In the genomic region with DNA sequence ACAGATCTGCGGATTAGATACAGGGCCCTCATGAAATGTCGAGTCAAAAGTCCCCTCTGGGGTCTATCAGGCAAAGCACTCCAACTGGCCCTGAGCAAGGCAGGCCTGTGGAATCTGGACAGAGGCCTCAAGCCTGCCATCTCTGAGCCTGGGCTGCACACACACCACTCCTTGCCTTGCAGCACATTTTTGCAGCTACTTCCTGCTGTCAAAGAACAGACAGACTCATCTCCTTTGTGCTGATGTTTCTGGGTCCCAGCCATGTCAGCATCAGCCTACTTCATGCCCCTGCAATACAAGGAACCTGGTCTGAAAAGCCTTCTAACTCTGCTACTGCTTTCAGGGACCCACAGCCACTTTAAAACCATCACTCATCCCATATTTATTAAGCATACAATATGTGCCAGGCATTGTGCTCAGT, we compare ENCODE assay signal across 12 cellular contexts.
DNase-seq lines count a peak whose midpoint lies in the region; ATAC-seq, FAIRE-seq and TF ChIP-seq lines count a peak whose summit lies in the region.
"Had no signal": no experiment of that assay in that cellular context is flagged by ENCODE, and none has a peak within 500 bp of the region (broad histone marks: within the 10 kb centered on the region; RNA-seq: fewer than 3 reads in every experiment).

No MANE protein-coding gene starts in this region.

- H3K36me3 ChIP-seq in GM23248 (ENCODE audit: low read depth): no peaks in the 10 kb centered on the region
- no peaks in the 10 kb centered on the region for H3K36me3 ChIP-seq in skeletal muscle satellite cell (ENCODE audit: insufficient read depth, low read length)
- H3K36me3 ChIP-seq in neural progenitor cell: no peaks in the 10 kb centered on the region

- H3K4me1 ChIP-seq in GM23248 (ENCODE audit: insufficient read depth) (peaks cover 39% of the 10 kb centered on the region), foreskin keratinocyte (peaks cover 12% of the 10 kb centered on the region), skeletal muscle satellite cell (ENCODE audit: control insufficient read depth, insufficient read depth, low read length) (peaks cover 35% of the 10 kb centered on the region), neural progenitor cell (no peaks in the 10 kb centered on the region)
- H3K4me1 ChIP-seq: Caco-2 had no signal

- H3K36me3 Mint-ChIP-seq in neural progenitor cell: no peaks in the 10 kb centered on the region
- H3K36me3 Mint-ChIP-seq: activated naive CD8-positive, alpha-beta T cell treated with anti-CD3 and anti-CD28 coated beads, Interleukin-2, amount 10 ng/mL, durations not matched to agents 7 days and 5 days had no signal

- no peaks in the 10 kb centered on the region for H3K27me3 ChIP-seq in GM23248 (replicated peaks; ENCODE audit: insufficient read depth)
- no peaks in the 10 kb centered on the region for H3K27me3 ChIP-seq in foreskin keratinocyte
- no peaks in the 10 kb centered on the region for H3K27me3 ChIP-seq in skeletal muscle satellite cell (ENCODE audit: control insufficient read depth, insufficient read depth, low read length)
- H3K27me3 ChIP-seq in neural progenitor cell: no peaks in the 10 kb centered on the region

- H3K4me2 ChIP-seq in GM23248 (ENCODE audit: unreplicated experiment): peak overlapping the region; percentile 80
- H3K4me2 ChIP-seq in skeletal muscle satellite cell (ENCODE audit: low read length): peak overlapping the region; percentile 62
- H3K4me2 ChIP-seq in neural progenitor cell: no peak overlapping the region

- no peak overlapping the region for H3K4me3 Mint-ChIP-seq in neural progenitor cell
- H3K4me3 Mint-ChIP-seq: activated naive CD8-positive, alpha-beta T cell treated with anti-CD3 and anti-CD28 coated beads, Interleukin-2, amount 10 ng/mL, durations not matched to agents 7 days and 5 days had no signal

- no peaks in the 10 kb centered on the region for H3K9me2 ChIP-seq in GM23248 (ENCODE audit: insufficient read depth)

- peak overlapping the region; percentile 41 for H3K9ac ChIP-seq in GM23248
- H3K9ac ChIP-seq in skeletal muscle satellite cell (ENCODE audit: low read depth, low read length): peak overlapping the region; percentile 78
- no peak overlapping the region for H3K9ac ChIP-seq in neural progenitor cell

- H3K27me3 Mint-ChIP-seq in neural progenitor cell (ENCODE audit: insufficient read depth, low read depth): peaks cover 2% of the 10 kb centered on the region
- H3K27me3 Mint-ChIP-seq: activated naive CD8-positive, alpha-beta T cell treated with anti-CD3 and anti-CD28 coated beads, Interleukin-2, amount 10 ng/mL, durations not matched to agents 7 days and 5 days; naive B cell had no signal

- peak overlapping the region; percentile 43 for H3K4me3 ChIP-seq in GM23248
- peak overlapping the region; percentile 13 for H3K4me3 ChIP-seq in skeletal muscle satellite cell (ENCODE audit: low read length)
- H3K4me3 ChIP-seq in neural progenitor cell: no peak overlapping the region

- peaks cover 13% of the 10 kb centered on the region for H3K4me1 Mint-ChIP-seq in neural progenitor cell

- peak; percentile 57 for ATAC-seq in SK-N-SH treated with all-trans-retinoic acid at 6 μM for 48 hours
- peak; percentile 50 for ATAC-seq in foreskin keratinocyte

- TF ChIP-seq CTCF in foreskin keratinocyte (conservative IDR thresholded peaks at IDR 0.05) (no peak), neural progenitor cell (IDR thresholded peaks at IDR 0.05) (no peak)

- DNase-seq in GM23248: peak; percentile 64
- peak; percentile 22 to 65 for DNase-seq in foreskin keratinocyte
- no peak for DNase-seq in neural progenitor cell (ENCODE audit: low spot score)
- no peak for DNase-seq in NCI-H2029 (lab: John Stamatoyannopoulos, UW)
- DNase-seq in activated CD8-positive, alpha-beta memory T cell treated with anti-CD3 and anti-CD28 coated beads for 24 hours: no peak
- no peak for DNase-seq in HTR-8/SVneo (ENCODE audit: insufficient read length, low spot score)
- DNase-seq: activated naive CD8-positive, alpha-beta T cell treated with anti-CD3 and anti-CD28 coated beads, Interleukin-2, amount 10 ng/mL, durations not matched to agents 7 days and 5 days; Caco-2; naive B cell; NCI-H1436 had no signal

- H3K27ac ChIP-seq in GM23248 (peak overlapping the region; percentile 87), foreskin keratinocyte (no peak overlapping the region), neural progenitor cell (no peak overlapping the region)

- H4K20me1 ChIP-seq in GM23248 (ENCODE audit: insufficient read depth) (no peaks in the 10 kb centered on the region), neural progenitor cell (ENCODE audit: low read depth) (no peaks in the 10 kb centered on the region)

- no peak overlapping the region for H3K27ac Mint-ChIP-seq in neural progenitor cell
- H3K27ac Mint-ChIP-seq: activated naive CD8-positive, alpha-beta T cell treated with anti-CD3 and anti-CD28 coated beads, Interleukin-2, amount 10 ng/mL, durations not matched to agents 7 days and 5 days had no signal

- no peaks in the 10 kb centered on the region for H3K9me3 ChIP-seq in GM23248 (ENCODE audit: low read depth)
- H3K9me3 ChIP-seq in skeletal muscle satellite cell (replicated peaks; ENCODE audit: low read length): no peaks in the 10 kb centered on the region
- H3K9me3 ChIP-seq in neural progenitor cell (ENCODE audit: low read depth): no peaks in the 10 kb centered on the region
- H3K9me3 ChIP-seq: Caco-2 had no signal

- H2AFZ ChIP-seq in GM23248 (0 out of 2 replicates have a peak overlapping the region, but pooled peaks have one; percentile 13), neural progenitor cell (replicated peaks) (no peak overlapping the region)

- H3F3A ChIP-seq in GM23248 (ENCODE audit: insufficient read depth) (peaks cover 39% of the 10 kb centered on the region), neural progenitor cell (ENCODE audit: low read depth) (peaks cover 4% of the 10 kb centered on the region)

- 98 to 100% methylated on average over 2 of the region's 2 CpGs for WGBS in GM23248 (ENCODE audit: low coverage in 1 of 2, low lambda C conversion rate in 2 of 2, missing lambda C conversion rate in 2 of 2), 2 experiments

- H3K79me2 ChIP-seq in GM23248 (ENCODE audit: insufficient read depth) (no peaks in the 10 kb centered on the region), neural progenitor cell (ENCODE audit: low read depth) (no peaks in the 10 kb centered on the region)

- peaks cover 2% of the 10 kb centered on the region for H3K9me3 Mint-ChIP-seq in neural progenitor cell

- no peak for FAIRE-seq in HTR-8/SVneo (lab: Jason Lieb, UNC)

- in situ Hi-C loops in GM23248 (cut with MboI): no loop called here

TF ChIP-seq in SK-N-SH treated with all-trans-retinoic acid at 6 μM for 48 hours, 23 proteins besides CTCF, POLR2A, EP300 and RAD21 (continues in another document):
- TF ChIP-seq BACH2 (CRISPR knock-in tag; IDR thresholded peaks at IDR 0.05; ENCODE audit: borderline replicate concordance) (no peak), ZNF8 (CRISPR knock-in tag; IDR thresholded peaks at IDR 0.05) (no peak), OSR1 (CRISPR knock-in tag; IDR thresholded peaks at IDR 0.05) (no peak), ZNF565 (CRISPR knock-in tag; conservative IDR thresholded peaks at IDR 0.05; ENCODE audit: low read depth) (no peak), ESRRG (CRISPR knock-in tag; IDR thresholded peaks at IDR 0.05) (no peak), ZNF70 (CRISPR knock-in tag; IDR thresholded peaks at IDR 0.05) (no peak), ISL1 (CRISPR knock-in tag; IDR thresholded peaks at IDR 0.05) (no peak), ZFP30 (CRISPR knock-in tag; IDR thresholded peaks at IDR 0.05) (no peak), TCF4 (CRISPR knock-in tag; IDR thresholded peaks at IDR 0.05; ENCODE audit: borderline replicate concordance) (no peak)
- TF ChIP-seq, protein P1, sequence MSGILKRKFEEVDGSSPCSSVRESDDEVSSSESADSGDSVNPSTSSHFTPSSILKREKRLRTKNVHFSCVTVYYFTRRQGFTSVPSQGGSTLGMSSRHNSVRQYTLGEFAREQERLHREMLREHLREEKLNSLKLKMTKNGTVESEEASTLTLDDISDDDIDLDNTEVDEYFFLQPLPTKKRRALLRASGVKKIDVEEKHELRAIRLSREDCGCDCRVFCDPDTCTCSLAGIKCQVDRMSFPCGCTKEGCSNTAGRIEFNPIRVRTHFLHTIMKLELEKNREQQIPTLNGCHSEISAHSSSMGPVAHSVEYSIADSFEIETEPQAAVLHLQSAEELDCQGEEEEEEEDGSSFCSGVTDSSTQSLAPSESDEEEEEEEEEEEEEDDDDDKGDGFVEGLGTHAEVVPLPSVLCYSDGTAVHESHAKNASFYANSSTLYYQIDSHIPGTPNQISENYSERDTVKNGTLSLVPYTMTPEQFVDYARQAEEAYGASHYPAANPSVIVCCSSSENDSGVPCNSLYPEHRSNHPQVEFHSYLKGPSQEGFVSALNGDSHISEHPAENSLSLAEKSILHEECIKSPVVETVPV (CRISPR knock-in tag; IDR thresholded peaks at IDR 0.05): no peak
- TF ChIP-seq, protein P2, sequence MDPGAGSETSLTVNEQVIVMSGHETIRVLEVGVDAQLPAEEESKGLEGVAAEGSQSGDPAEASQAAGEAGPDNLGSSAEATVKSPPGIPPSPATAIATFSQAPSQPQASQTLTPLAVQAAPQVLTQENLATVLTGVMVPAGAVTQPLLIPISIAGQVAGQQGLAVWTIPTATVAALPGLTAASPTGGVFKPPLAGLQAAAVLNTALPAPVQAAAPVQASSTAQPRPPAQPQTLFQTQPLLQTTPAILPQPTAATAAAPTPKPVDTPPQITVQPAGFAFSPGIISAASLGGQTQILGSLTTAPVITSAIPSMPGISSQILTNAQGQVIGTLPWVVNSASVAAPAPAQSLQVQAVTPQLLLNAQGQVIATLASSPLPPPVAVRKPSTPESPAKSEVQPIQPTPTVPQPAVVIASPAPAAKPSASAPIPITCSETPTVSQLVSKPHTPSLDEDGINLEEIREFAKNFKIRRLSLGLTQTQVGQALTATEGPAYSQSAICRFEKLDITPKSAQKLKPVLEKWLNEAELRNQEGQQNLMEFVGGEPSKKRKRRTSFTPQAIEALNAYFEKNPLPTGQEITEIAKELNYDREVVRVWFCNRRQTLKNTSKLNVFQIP (CRISPR knock-in tag; IDR thresholded peaks at IDR 0.05; ENCODE audit: borderline replicate concordance, low read depth): no peak

Comparison
In these comparisons a context has a peak if more than half of its experiments do, and no peak if none do; other contexts are left out.
1. DNase-seq: peak in GM23248 (single experiment) and foreskin keratinocyte (2 of 2); none in neural progenitor cell (single experiment), NCI-H2029 (single experiment), activated CD8-positive, alpha-beta memory T cell treated with anti-CD3 and anti-CD28 coated beads for 24 hours (single experiment) and HTR-8/SVneo (single experiment).